Comparison of ENCODE assay signal across 1 cellular context in the genomic region with DNA sequence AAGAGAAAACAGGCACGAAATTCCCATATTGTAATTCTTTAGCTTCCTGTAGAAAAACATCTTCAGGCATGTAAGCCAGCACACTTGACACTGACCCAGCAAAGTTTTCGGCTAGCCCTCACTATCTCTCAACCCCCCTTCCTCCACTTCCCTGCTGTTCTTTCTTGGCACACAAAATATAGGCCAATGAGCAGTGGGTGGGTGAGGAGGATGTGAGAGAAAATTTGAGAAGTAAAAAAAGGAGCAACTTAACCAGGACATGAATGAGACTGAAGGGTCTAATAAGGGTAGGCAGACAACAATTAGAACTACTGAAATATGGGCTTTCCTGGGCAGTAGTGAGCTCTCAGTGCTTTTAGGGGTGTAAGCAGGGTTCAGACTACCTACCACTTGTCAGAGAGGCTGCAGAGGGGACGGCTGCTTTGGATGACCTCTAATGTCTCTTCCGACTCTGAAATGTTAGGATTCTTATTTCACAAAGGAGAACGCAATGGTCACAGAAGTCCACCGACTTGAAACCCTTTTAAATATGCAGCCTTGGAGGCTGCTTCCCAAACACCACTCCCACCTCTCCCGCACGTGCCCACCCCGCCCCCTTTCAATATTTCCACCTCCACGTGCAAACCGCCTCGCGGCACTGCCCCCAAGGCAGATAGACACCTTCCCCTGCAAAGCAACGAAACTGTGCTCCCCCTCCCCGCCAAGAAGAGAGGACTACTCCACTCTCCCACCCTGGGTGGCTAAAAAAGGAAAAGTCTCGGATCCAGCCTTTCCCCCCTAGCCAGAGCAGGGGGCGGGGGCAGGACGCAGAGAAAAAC.
TF ChIP-seq lines count a peak whose summit lies in the region.

No MANE protein-coding gene starts in this region.

TF ChIP-seq in K562, 482 proteins besides CTCF, POLR2A, EP300 and RAD21 (continues in another document):
- TF ChIP-seq, protein P1, sequence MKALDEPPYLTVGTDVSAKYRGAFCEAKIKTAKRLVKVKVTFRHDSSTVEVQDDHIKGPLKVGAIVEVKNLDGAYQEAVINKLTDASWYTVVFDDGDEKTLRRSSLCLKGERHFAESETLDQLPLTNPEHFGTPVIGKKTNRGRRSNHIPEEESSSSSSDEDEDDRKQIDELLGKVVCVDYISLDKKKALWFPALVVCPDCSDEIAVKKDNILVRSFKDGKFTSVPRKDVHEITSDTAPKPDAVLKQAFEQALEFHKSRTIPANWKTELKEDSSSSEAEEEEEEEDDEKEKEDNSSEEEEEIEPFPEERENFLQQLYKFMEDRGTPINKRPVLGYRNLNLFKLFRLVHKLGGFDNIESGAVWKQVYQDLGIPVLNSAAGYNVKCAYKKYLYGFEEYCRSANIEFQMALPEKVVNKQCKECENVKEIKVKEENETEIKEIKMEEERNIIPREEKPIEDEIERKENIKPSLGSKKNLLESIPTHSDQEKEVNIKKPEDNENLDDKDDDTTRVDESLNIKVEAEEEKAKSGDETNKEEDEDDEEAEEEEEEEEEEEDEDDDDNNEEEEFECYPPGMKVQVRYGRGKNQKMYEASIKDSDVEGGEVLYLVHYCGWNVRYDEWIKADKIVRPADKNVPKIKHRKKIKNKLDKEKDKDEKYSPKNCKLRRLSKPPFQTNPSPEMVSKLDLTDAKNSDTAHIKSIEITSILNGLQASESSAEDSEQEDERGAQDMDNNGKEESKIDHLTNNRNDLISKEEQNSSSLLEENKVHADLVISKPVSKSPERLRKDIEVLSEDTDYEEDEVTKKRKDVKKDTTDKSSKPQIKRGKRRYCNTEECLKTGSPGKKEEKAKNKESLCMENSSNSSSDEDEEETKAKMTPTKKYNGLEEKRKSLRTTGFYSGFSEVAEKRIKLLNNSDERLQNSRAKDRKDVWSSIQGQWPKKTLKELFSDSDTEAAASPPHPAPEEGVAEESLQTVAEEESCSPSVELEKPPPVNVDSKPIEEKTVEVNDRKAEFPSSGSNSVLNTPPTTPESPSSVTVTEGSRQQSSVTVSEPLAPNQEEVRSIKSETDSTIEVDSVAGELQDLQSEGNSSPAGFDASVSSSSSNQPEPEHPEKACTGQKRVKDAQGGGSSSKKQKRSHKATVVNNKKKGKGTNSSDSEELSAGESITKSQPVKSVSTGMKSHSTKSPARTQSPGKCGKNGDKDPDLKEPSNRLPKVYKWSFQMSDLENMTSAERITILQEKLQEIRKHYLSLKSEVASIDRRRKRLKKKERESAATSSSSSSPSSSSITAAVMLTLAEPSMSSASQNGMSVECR (CRISPR knock-in tag; IDR thresholded peaks at IDR 0.05), result peak; percentile 83
- TF ChIP-seq HOXB6 (CRISPR knock-in tag; IDR thresholded peaks at IDR 0.05; ENCODE audit: borderline replicate concordance) (no peak), ZNF277 (CRISPR knock-in tag; IDR thresholded peaks at IDR 0.05; ENCODE audit: borderline replicate concordance) (no peak), HDAC1 (IDR thresholded peaks at IDR 0.05) (peak; percentile 81 to 99), HDAC2 (IDR thresholded peaks at IDR 0.05) (peak; percentile 85), ZNF239 (CRISPR knock-in tag; IDR thresholded peaks at IDR 0.05) (no peak), ETV1 (tag; conservative IDR thresholded peaks at IDR 0.05; ENCODE audit: low read depth) (no peak), ZNF764 (CRISPR knock-in tag; IDR thresholded peaks at IDR 0.05; ENCODE audit: low read depth) (no peak), JUN (IDR thresholded peaks at IDR 0.05; ENCODE audit: borderline replicate concordance, low read depth, low read length) (peak; percentile 17; the same call in 1 of the 2 replicates), JUN (CRISPR knock-in tag; IDR thresholded peaks at IDR 0.05; ENCODE audit: borderline replicate concordance) (no peak), ARID1B (IDR thresholded peaks at IDR 0.05) (peak; percentile 19; the same call in 1 of the 2 replicates), ZNF146 (CRISPR knock-in tag; IDR thresholded peaks at IDR 0.05; ENCODE audit: unreplicated experiment) (no peak), MXD1 (CRISPR knock-in tag; IDR thresholded peaks at IDR 0.05; ENCODE audit: borderline replicate concordance, poor library complexity, severe bottlenecking) (peak; percentile 73), KDM1A (IDR thresholded peaks at IDR 0.05) (peak in 1 of 2 experiments; percentile 34; a peak in 1 of 4 replicates), PCBP1 (IDR thresholded peaks at IDR 0.05; ENCODE audit: low read depth, low read length, poor library complexity, severe bottlenecking) (no peak), FOXK2 (conservative IDR thresholded peaks at IDR 0.05 in 1 of 2, IDR thresholded peaks at IDR 0.05 in 1 of 2; ENCODE audit: low read depth in 2 of 2) (peak; percentile 72 to 83), ZNF23 (CRISPR knock-in tag; IDR thresholded peaks at IDR 0.05) (no peak), NFIX (CRISPR knock-in tag; IDR thresholded peaks at IDR 0.05; ENCODE audit: low read depth) (no peak), ATF2 (CRISPR knock-in tag; IDR thresholded peaks at IDR 0.05) (no peak), ZNF41 (CRISPR knock-in tag; conservative IDR thresholded peaks at IDR 0.05) (no peak), ZNF354B (CRISPR knock-in tag; IDR thresholded peaks at IDR 0.05) (no peak)
- TF ChIP-seq, protein P2, sequence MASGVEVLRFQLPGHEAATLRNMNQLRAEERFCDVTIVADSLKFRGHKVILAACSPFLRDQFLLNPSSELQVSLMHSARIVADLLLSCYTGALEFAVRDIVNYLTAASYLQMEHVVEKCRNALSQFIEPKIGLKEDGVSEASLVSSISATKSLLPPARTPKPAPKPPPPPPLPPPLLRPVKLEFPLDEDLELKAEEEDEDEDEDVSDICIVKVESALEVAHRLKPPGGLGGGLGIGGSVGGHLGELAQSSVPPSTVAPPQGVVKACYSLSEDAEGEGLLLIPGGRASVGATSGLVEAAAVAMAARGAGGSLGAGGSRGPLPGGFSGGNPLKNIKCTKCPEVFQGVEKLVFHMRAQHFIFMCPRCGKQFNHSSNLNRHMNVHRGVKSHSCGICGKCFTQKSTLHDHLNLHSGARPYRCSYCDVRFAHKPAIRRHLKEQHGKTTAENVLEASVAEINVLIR (CRISPR knock-in tag; IDR thresholded peaks at IDR 0.05), result no peak
- TF ChIP-seq, protein P3, sequence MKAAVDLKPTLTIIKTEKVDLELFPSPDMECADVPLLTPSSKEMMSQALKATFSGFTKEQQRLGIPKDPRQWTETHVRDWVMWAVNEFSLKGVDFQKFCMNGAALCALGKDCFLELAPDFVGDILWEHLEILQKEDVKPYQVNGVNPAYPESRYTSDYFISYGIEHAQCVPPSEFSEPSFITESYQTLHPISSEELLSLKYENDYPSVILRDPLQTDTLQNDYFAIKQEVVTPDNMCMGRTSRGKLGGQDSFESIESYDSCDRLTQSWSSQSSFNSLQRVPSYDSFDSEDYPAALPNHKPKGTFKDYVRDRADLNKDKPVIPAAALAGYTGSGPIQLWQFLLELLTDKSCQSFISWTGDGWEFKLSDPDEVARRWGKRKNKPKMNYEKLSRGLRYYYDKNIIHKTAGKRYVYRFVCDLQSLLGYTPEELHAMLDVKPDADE (conservative IDR thresholded peaks at IDR 0.05; ENCODE audit: control insufficient read depth, low read depth, low read length), result peak; percentile 81; the same call in 1 of the 2 replicates
- TF ChIP-seq, protein P4, sequence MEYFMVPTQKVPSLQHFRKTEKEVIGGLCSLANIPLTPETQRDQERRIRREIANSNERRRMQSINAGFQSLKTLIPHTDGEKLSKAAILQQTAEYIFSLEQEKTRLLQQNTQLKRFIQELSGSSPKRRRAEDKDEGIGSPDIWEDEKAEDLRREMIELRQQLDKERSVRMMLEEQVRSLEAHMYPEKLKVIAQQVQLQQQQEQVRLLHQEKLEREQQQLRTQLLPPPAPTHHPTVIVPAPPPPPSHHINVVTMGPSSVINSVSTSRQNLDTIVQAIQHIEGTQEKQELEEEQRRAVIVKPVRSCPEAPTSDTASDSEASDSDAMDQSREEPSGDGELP (CRISPR knock-in tag; IDR thresholded peaks at IDR 0.05; ENCODE audit: borderline replicate concordance), result 0 out of 2 replicates have a peak, but pooled peaks have one; percentile 28
- TF ChIP-seq, protein P5, sequence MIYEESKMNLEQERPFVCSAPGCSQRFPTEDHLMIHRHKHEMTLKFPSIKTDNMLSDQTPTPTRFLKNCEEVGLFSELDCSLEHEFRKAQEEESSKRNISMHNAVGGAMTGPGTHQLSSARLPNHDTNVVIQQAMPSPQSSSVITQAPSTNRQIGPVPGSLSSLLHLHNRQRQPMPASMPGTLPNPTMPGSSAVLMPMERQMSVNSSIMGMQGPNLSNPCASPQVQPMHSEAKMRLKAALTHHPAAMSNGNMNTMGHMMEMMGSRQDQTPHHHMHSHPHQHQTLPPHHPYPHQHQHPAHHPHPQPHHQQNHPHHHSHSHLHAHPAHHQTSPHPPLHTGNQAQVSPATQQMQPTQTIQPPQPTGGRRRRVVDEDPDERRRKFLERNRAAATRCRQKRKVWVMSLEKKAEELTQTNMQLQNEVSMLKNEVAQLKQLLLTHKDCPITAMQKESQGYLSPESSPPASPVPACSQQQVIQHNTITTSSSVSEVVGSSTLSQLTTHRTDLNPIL (CRISPR knock-in tag; IDR thresholded peaks at IDR 0.05), result no peak
- TF ChIP-seq, protein P6, sequence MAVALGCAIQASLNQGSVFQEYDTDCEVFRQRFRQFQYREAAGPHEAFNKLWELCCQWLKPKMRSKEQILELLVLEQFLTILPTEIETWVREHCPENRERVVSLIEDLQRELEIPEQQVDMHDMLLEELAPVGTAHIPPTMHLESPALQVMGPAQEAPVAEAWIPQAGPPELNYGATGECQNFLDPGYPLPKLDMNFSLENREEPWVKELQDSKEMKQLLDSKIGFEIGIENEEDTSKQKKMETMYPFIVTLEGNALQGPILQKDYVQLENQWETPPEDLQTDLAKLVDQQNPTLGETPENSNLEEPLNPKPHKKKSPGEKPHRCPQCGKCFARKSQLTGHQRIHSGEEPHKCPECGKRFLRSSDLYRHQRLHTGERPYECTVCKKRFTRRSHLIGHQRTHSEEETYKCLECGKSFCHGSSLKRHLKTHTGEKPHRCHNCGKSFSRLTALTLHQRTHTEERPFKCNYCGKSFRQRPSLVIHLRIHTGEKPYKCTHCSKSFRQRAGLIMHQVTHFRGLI (CRISPR knock-in tag; IDR thresholded peaks at IDR 0.05), result no peak
- TF ChIP-seq, protein P7, sequence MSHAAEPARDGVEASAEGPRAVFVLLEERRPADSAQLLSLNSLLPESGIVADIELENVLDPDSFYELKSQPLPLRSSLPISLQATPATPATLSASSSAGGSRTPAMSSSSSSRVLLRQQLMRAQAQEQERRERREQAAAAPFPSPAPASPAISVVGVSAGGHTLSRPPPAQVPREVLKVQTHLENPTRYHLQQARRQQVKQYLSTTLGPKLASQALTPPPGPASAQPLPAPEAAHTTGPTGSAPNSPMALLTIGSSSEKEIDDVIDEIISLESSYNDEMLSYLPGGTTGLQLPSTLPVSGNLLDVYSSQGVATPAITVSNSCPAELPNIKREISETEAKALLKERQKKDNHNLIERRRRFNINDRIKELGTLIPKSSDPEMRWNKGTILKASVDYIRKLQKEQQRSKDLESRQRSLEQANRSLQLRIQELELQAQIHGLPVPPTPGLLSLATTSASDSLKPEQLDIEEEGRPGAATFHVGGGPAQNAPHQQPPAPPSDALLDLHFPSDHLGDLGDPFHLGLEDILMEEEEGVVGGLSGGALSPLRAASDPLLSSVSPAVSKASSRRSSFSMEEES (CRISPR knock-in tag; IDR thresholded peaks at IDR 0.05), result no peak
- TF ChIP-seq, protein P8, sequence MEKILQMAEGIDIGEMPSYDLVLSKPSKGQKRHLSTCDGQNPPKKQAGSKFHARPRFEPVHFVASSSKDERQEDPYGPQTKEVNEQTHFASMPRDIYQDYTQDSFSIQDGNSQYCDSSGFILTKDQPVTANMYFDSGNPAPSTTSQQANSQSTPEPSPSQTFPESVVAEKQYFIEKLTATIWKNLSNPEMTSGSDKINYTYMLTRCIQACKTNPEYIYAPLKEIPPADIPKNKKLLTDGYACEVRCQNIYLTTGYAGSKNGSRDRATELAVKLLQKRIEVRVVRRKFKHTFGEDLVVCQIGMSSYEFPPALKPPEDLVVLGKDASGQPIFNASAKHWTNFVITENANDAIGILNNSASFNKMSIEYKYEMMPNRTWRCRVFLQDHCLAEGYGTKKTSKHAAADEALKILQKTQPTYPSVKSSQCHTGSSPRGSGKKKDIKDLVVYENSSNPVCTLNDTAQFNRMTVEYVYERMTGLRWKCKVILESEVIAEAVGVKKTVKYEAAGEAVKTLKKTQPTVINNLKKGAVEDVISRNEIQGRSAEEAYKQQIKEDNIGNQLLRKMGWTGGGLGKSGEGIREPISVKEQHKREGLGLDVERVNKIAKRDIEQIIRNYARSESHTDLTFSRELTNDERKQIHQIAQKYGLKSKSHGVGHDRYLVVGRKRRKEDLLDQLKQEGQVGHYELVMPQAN (IDR thresholded peaks at IDR 0.05; ENCODE audit: borderline replicate concordance), result peak; percentile 99
- TF ChIP-seq, protein P9, sequence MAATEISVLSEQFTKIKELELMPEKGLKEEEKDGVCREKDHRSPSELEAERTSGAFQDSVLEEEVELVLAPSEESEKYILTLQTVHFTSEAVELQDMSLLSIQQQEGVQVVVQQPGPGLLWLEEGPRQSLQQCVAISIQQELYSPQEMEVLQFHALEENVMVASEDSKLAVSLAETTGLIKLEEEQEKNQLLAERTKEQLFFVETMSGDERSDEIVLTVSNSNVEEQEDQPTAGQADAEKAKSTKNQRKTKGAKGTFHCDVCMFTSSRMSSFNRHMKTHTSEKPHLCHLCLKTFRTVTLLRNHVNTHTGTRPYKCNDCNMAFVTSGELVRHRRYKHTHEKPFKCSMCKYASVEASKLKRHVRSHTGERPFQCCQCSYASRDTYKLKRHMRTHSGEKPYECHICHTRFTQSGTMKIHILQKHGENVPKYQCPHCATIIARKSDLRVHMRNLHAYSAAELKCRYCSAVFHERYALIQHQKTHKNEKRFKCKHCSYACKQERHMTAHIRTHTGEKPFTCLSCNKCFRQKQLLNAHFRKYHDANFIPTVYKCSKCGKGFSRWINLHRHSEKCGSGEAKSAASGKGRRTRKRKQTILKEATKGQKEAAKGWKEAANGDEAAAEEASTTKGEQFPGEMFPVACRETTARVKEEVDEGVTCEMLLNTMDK (IDR thresholded peaks at IDR 0.05; ENCODE audit: borderline replicate concordance, insufficient read depth, low read depth, low read length, poor library complexity, severe bottlenecking), result no peak
